ENCODE assay signal across 20 cellular contexts in genomic region chr5:112367400-112367799, GRCh38. TPM values are rescaled to one million over a fixed set of nuclear protein-coding genes. Genes with fewer than 3 reads are reported as not detected.
"Had no signal": no experiment of that assay in that cellular context is flagged by ENCODE, and none has a peak within 500 bp of the region (broad histone marks: within the 10 kb centered on the region; RNA-seq: fewer than 3 reads in every experiment).

No MANE protein-coding gene starts in this region.

- DNase-seq: activated CD4-positive, alpha-beta T cell treated with anti-CD3 and anti-CD28 coated beads, Interleukin-2, amount 10 ng/mL, durations not matched to agents 7 days and 5 days; activated CD4-positive, CD25-positive, alpha-beta regulatory T cell; activated CD8-positive, alpha-beta memory T cell treated with anti-CD3 and anti-CD28 coated beads, Interleukin-2, amount 50 U/mL, for 4 hours; activated CD8-positive, alpha-beta T cell treated with anti-CD3 and anti-CD28 coated beads, Interleukin-2, amount 10 ng/mL, durations not matched to agents 7 days and 5 days; activated naive CD4-positive, alpha-beta T cell treated with anti-CD3 and anti-CD28 coated beads for 36 hours; activated T-cell treated with anti-CD3 and anti-CD28 coated beads, Interleukin-2, amount 50 U/mL, for 4 hours; brain microvascular endothelial cell; colonic mucosa; midbrain; nephron progenitor cell; stimulated activated CD4-positive, alpha-beta T cell treated with anti-CD3 and anti-CD28 coated beads, Interleukin-4, amount 100 ng/mL, for 1 hour; stimulated activated naive CD8-positive, alpha-beta T cell treated with anti-CD3 and anti-CD28 coated beads, Interleukin-15, amount 100 ng/mL, for 72 hours; T-helper 1 cell; T-helper 9 cell; testis had no signal

- H3K4me2 ChIP-seq: smooth muscle cell had no signal

- H3K27ac Mint-ChIP-seq: activated CD4-positive, alpha-beta T cell treated with anti-CD3 and anti-CD28 coated beads, Interleukin-2, amount 10 ng/mL, durations not matched to agents 7 days and 5 days; activated CD8-positive, alpha-beta T cell treated with anti-CD3 and anti-CD28 coated beads, Interleukin-2, amount 10 ng/mL, durations not matched to agents 7 days and 5 days; activated naive CD4-positive, alpha-beta T cell treated with anti-CD3 and anti-CD28 coated beads for 36 hours; nephron progenitor cell; stimulated activated naive CD8-positive, alpha-beta T cell treated with anti-CD3 and anti-CD28 coated beads, Interleukin-15, amount 100 ng/mL, for 72 hours had no signal

- H3K9me3 Mint-ChIP-seq: activated CD4-positive, alpha-beta T cell treated with anti-CD3 and anti-CD28 coated beads, Interleukin-2, amount 10 ng/mL, durations not matched to agents 7 days and 5 days; activated naive CD4-positive, alpha-beta T cell treated with anti-CD3 and anti-CD28 coated beads for 36 hours; activated T-cell treated with anti-CD3 and anti-CD28 coated beads, Interleukin-2, amount 50 U/mL, for 4 hours; central memory CD8-positive, alpha-beta T cell; nephron progenitor cell; stimulated activated naive CD8-positive, alpha-beta T cell treated with anti-CD3 and anti-CD28 coated beads, Interleukin-15, amount 100 ng/mL, for 72 hours had no signal

- H3K27me3 ChIP-seq: brain microvascular endothelial cell, colonic mucosa, esophagus muscularis mucosa, right lobe of liver, testis had no signal

- H3K4me1 ChIP-seq: colonic mucosa, prostate gland, right lobe of liver, testis had no signal

- H3K27ac ChIP-seq: brain microvascular endothelial cell, colonic mucosa, esophagus muscularis mucosa, prostate gland, right lobe of liver, testis had no signal

- ATAC-seq: activated CD8-positive, alpha-beta T cell treated with anti-CD3 and anti-CD28 coated beads, Interleukin-2, amount 10 ng/mL, durations not matched to agents 7 days and 5 days; activated T-cell treated with anti-CD3 and anti-CD28 coated beads, Interleukin-2, amount 50 U/mL, for 4 hours had no signal

- H3K4me3 ChIP-seq: colonic mucosa, esophagus muscularis mucosa, prostate gland, right lobe of liver, smooth muscle cell, testis had no signal

- H3K4me1 Mint-ChIP-seq: activated CD4-positive, alpha-beta T cell treated with anti-CD3 and anti-CD28 coated beads, Interleukin-2, amount 10 ng/mL, durations not matched to agents 7 days and 5 days; central memory CD8-positive, alpha-beta T cell; stimulated activated naive CD8-positive, alpha-beta T cell treated with anti-CD3 and anti-CD28 coated beads, Interleukin-15, amount 100 ng/mL, for 72 hours had no signal

- H3K4me3 Mint-ChIP-seq: activated CD4-positive, alpha-beta T cell treated with anti-CD3 and anti-CD28 coated beads, Interleukin-2, amount 10 ng/mL, durations not matched to agents 7 days and 5 days; activated CD8-positive, alpha-beta T cell treated with anti-CD3 and anti-CD28 coated beads, Interleukin-2, amount 10 ng/mL, durations not matched to agents 7 days and 5 days; activated naive CD4-positive, alpha-beta T cell treated with anti-CD3 and anti-CD28 coated beads for 36 hours; activated T-cell treated with anti-CD3 and anti-CD28 coated beads, Interleukin-2, amount 50 U/mL, for 4 hours; central memory CD8-positive, alpha-beta T cell; nephron progenitor cell; stimulated activated naive CD8-positive, alpha-beta T cell treated with anti-CD3 and anti-CD28 coated beads, Interleukin-15, amount 100 ng/mL, for 72 hours had no signal

- H3K36me3 ChIP-seq: brain microvascular endothelial cell, colonic mucosa, esophagus muscularis mucosa, prostate gland, right lobe of liver had no signal

- H3K27me3 Mint-ChIP-seq: activated CD4-positive, alpha-beta T cell treated with anti-CD3 and anti-CD28 coated beads, Interleukin-2, amount 10 ng/mL, durations not matched to agents 7 days and 5 days; central memory CD8-positive, alpha-beta T cell; stimulated activated naive CD8-positive, alpha-beta T cell treated with anti-CD3 and anti-CD28 coated beads, Interleukin-15, amount 100 ng/mL, for 72 hours had no signal

- H3K9me3 ChIP-seq: colonic mucosa, esophagus muscularis mucosa, prostate gland, right lobe of liver, testis had no signal

RNA-seq across cellular contexts. Expression of gene EPB41L4A, which starts 51.7 kb away (rescaled TPM):
- total RNA-seq: activated naive CD4-positive, alpha-beta T cell treated with anti-CD3 and anti-CD28 coated beads for 36 hours had no signal
